In the genomic region with DNA sequence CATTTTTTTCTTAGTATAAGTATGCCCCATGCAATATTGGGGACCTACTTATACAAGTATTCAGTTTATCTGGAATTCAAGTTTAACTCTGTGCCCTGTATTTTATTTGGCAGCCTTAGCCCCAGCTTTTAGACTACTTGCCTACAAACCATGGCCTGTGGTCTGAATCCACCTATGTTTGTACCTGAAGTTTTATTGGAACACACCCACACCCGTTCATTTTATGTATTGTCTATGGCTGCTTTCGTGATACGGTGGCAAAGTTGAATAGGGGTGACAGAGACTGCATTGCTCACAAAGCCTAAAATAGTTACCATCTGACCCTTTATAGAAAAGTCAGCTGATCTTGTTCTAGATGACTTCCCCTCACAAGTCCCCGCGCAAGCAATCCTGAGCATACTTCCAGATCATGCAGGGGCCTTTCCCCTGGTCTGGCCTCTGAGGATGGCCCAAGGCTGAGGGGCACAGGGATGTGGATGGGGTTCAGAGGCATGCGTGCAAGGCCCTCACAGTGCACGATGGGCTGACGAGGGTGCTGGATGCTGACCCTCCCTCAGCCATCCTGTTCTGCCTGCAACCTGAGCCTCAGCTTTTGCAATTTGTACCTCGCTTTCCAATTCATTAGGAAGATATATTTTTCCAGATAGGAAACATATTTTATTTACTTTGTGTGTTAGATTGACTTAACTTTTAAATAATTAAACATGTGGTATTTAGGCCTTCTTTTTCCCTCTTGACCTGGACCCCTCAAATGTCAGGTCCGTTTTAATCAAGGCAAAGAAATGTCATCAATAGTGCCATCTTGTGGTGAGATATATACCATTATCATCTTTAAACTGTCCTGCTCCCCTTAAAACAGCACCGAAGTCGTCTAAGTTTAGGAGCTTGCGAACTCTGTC, we compare ENCODE assay signal across 9 cellular contexts.
A peak's percentile ranks its signal among the peaks of the same experiment; 100 is the strongest.
DNase-seq lines count a peak whose midpoint lies in the region; ATAC-seq and TF ChIP-seq lines count a peak whose summit lies in the region.
"Had no signal": no experiment of that assay in that cellular context is flagged by ENCODE, and none has a peak within 500 bp of the region (broad histone marks: within the 10 kb centered on the region; RNA-seq: fewer than 3 reads in every experiment).

No MANE protein-coding gene starts in this region.

- 57% methylated on average over 13 of the region's 13 CpGs for WGBS in liver

- no peaks in the 10 kb centered on the region for H3K36me3 Mint-ChIP-seq in activated naive CD4-positive, alpha-beta T cell treated with anti-CD3 and anti-CD28 coated beads, Interleukin-2, amount 50 U/mL, for 72 hours

- TF ChIP-seq RAD21 in liver (IDR thresholded peaks at IDR 0.05) = peak; percentile 65 to 69

- no peaks in the 10 kb centered on the region for H3K9me3 Mint-ChIP-seq in activated naive CD4-positive, alpha-beta T cell treated with anti-CD3 and anti-CD28 coated beads, Interleukin-2, amount 50 U/mL, for 72 hours
- H3K9me3 Mint-ChIP-seq: dendritic cell treated with granulocyte-macrophage colony-stimulating factor and Interleukin-4, amounts not matched to agents 40 ng/mL and 50 ng/mL, for 4 days had no signal

- no peak overlapping the region for H3K27ac Mint-ChIP-seq in activated naive CD4-positive, alpha-beta T cell treated with anti-CD3 and anti-CD28 coated beads, Interleukin-2, amount 50 U/mL, for 72 hours
- H3K27ac Mint-ChIP-seq: dendritic cell treated with granulocyte-macrophage colony-stimulating factor and Interleukin-4, amounts not matched to agents 40 ng/mL and 50 ng/mL, for 4 days had no signal

- H3K27ac ChIP-seq in liver (ENCODE audit: low read depth in 1 of 2, low read length in 2 of 2) = no peak overlapping the region

- no peak overlapping the region for H3K9ac ChIP-seq in liver (ENCODE audit: low read depth in 1 of 2, low read length in 2 of 2)

- no peak for DNase-seq in activated naive CD4-positive, alpha-beta T cell treated with anti-CD3 and anti-CD28 coated beads, Interleukin-2, amount 50 U/mL, for 72 hours (ENCODE audit: low spot score in 2 of 2)
- no peak for DNase-seq in activated naive CD4-positive, alpha-beta T cell treated with anti-CD3 and anti-CD28 coated beads, Interleukin-2, amount 50 U/mL, for 16 hours
- DNase-seq in NCI-H69 (lab: John Stamatoyannopoulos, UW) (peak; percentile 64), 8988T (no peak), amniotic stem cell (lab: John Stamatoyannopoulos, UW) (no peak)
- peak; percentile 24 for DNase-seq in central memory CD4-positive, alpha-beta T cell

- H3K4me1 ChIP-seq in liver (ENCODE audit: control insufficient read depth in 4 of 4, insufficient read depth in 4 of 4, low read length in 3 of 4) = no peaks in the 10 kb centered on the region

- no peaks in the 10 kb centered on the region for H3K9me3 ChIP-seq in liver (ENCODE audit: control insufficient read depth in 4 of 4, low read length in 3 of 4)

- peaks cover 0 to 2% (median 0%) of the 10 kb centered on the region in 4 donors for H3K27me3 ChIP-seq in liver (ENCODE audit: control insufficient read depth in 4 of 4, insufficient read depth in 4 of 4, low read length in 3 of 4)

- TF ChIP-seq CTCF in liver (IDR thresholded peaks at IDR 0.05; ENCODE audit: low read depth, low read length, missing input control) = peak; percentile 42

- no peaks in the 10 kb centered on the region for H3K36me3 ChIP-seq in liver (ENCODE audit: control insufficient read depth in 4 of 4, insufficient read depth in 3 of 4, low read depth in 1 of 4, low read length in 3 of 4)

- ATAC-seq in activated naive CD4-positive, alpha-beta T cell treated with anti-CD3 and anti-CD28 coated beads, Interleukin-2, amount 50 U/mL, for 72 hours = peak; percentile 32 to 60
- ATAC-seq in HG02981 (IDR thresholded peaks at IDR 0.05; ENCODE audit: unreplicated experiment) = peak; percentile 36

- no peak overlapping the region for H3K4me3 ChIP-seq in liver (ENCODE audit: low read depth in 1 of 3, low read length in 3 of 3)

TF ChIP-seq in liver, 16 proteins besides CTCF, POLR2A, EP300 and RAD21:
- TF ChIP-seq RXRA (IDR thresholded peaks at IDR 0.05) (peak in 1 of 2 donors; percentile 15), FOXA2 (IDR thresholded peaks at IDR 0.05) (no peak)
TF ChIP-seq in liver: peak in this region for 1.

Comparison
In these comparisons a context has a peak if more than half of its experiments do, and no peak if none do; other contexts are left out.
1. DNase-seq: peak in NCI-H69 (single experiment) and central memory CD4-positive, alpha-beta T cell (single experiment); none in activated naive CD4-positive, alpha-beta T cell treated with anti-CD3 and anti-CD28 coated beads, Interleukin-2, amount 50 U/mL, for 72 hours (0 of 2), activated naive CD4-positive, alpha-beta T cell treated with anti-CD3 and anti-CD28 coated beads, Interleukin-2, amount 50 U/mL, for 16 hours (single experiment), 8988T (single experiment) and amniotic stem cell (single experiment).